Comparison of ENCODE assay signal across 18 cellular contexts in genomic region chr2:51290725-51291124, GRCh38.
"Had no signal": no experiment of that assay in that cellular context is flagged by ENCODE, and none has a peak within 500 bp of the region (broad histone marks: within the 10 kb centered on the region; RNA-seq: fewer than 3 reads in every experiment).

No MANE protein-coding gene starts in this region.

- H3K4me3 ChIP-seq: ascending aorta, lower lobe of right lung, ovary, right lobe of liver, smooth muscle cell, suprapubic skin had no signal

- H3K27me3 ChIP-seq: ascending aorta, foreskin keratinocyte, ovary, right lobe of liver, suprapubic skin had no signal

- DNase-seq: activated CD4-positive, alpha-beta T cell treated with anti-CD3 and anti-CD28 coated beads for 1 hour; activated CD4-positive, alpha-beta T cell treated with anti-CD3 and anti-CD28 coated beads, Interleukin-2, amount 50 U/mL, for 4 hours; activated naive CD4-positive, alpha-beta T cell; activated naive CD8-positive, alpha-beta T cell treated with anti-CD3 and anti-CD28 coated beads, Interleukin-2, amount 10 ng/mL, durations not matched to agents 7 days and 5 days; activated T-cell treated with anti-CD3 and anti-CD28 coated beads for 4 hours; head of caudate nucleus; immature natural killer cell; lower lobe of right lung; ovary; right lobe of liver; stimulated activated naive CD8-positive, alpha-beta T cell treated with anti-CD3 and anti-CD28 coated beads, Interleukin-15, Interleukin-2, amounts not matched to agents 100 U/mL and 50 U/mL, for 24 hours; T-cell; T-helper 9 cell had no signal

- H3K27ac ChIP-seq: ascending aorta, foreskin keratinocyte, lower lobe of right lung, ovary, right lobe of liver, suprapubic skin had no signal

- H3K36me3 ChIP-seq: ascending aorta, lower lobe of right lung, ovary, right lobe of liver, suprapubic skin had no signal

- H3K4me1 ChIP-seq: ascending aorta, foreskin keratinocyte, lower lobe of right lung, suprapubic skin had no signal

- H3K4me2 ChIP-seq: smooth muscle cell had no signal

- ATAC-seq: esophagus mucosa; foreskin keratinocyte; lower lobe of right lung; right lobe of liver; stimulated activated naive CD8-positive, alpha-beta T cell treated with anti-CD3 and anti-CD28 coated beads, Interleukin-15, Interleukin-2, amounts not matched to agents 100 U/mL and 50 U/mL, for 24 hours; T-cell had no signal

- H3K9me3 ChIP-seq: ascending aorta, lower lobe of right lung, ovary, right lobe of liver, suprapubic skin had no signal
